In genomic region chr6:83430606-83431544, GRCh38 we compare ENCODE assay signal across 7 cellular contexts. TPM values are rescaled to one million over a fixed set of nuclear protein-coding genes. Genes with fewer than 3 reads are reported as not detected.
DNase-seq lines count a peak whose midpoint lies in the region; FAIRE-seq and TF ChIP-seq lines count a peak whose summit lies in the region.

Gene ME1 (minus strand): TSS chr6:83431051. CDS start chr6:83430954, 97 bp downstream.

- H2BK12ac ChIP-seq in mesenchymal stem cell (ENCODE audit: low read length in 2 of 2), result peak within 1 kb of the TSS; percentile 75 to 99

- peak within 1 kb of the TSS; percentile 95 to 99 for H3K18ac ChIP-seq in mesenchymal stem cell (ENCODE audit: low read depth in 1 of 2, low read length in 2 of 2)

- H3K36me3 ChIP-seq in GM23248 (ENCODE audit: low read depth) (no peaks in the 10 kb centered on the region), endothelial cell of umbilical vein (ENCODE audit: control insufficient read depth in 2 of 2, extremely low read depth in 1 of 2, insufficient read depth in 2 of 2, low read length in 2 of 2) (no peaks in the 10 kb centered on the region), mesenchymal stem cell (ENCODE audit: control insufficient read depth in 1 of 2, insufficient read depth in 2 of 2, low read depth in 1 of 2, low read length in 2 of 2) (no peaks in the 10 kb centered on the region)

- dilution Hi-C loops in endothelial cell of umbilical vein (cut with MboI; ENCODE audit: extremely low pct_ligation_motif_present, low sequenced_read_pairs), result no loop called here

- no peaks in the 10 kb centered on the region for H3K9me1 ChIP-seq in endothelial cell of umbilical vein (replicated peaks; ENCODE audit: control insufficient read depth, extremely low read depth, insufficient read depth, low read length)

- peak within 1 kb of the TSS in 1 of 2 experiments; percentile 96 for H3K23ac ChIP-seq in mesenchymal stem cell (ENCODE audit: low read length in 2 of 2)

- H3K27ac ChIP-seq in GM23248 (peak within 1 kb of the TSS; percentile 18; the same call in 1 of the 2 replicates), endothelial cell of umbilical vein (ENCODE audit: insufficient read depth, low read depth, low read length) (peak within 1 kb of the TSS; percentile 84), mesenchymal stem cell (ENCODE audit: low read length, poor library complexity, severe bottlenecking) (no peak within 1 kb of the TSS)

- TF ChIP-seq CTCF in GM13976 (IDR thresholded peaks at IDR 0.05; ENCODE audit: borderline replicate concordance, control extremely low read depth, extremely low read depth, insufficient read depth, missing control alignments) (no peak), endothelial cell of umbilical vein (IDR thresholded peaks at IDR 0.05; ENCODE audit: extremely low read depth in 1 of 2, insufficient read depth in 1 of 2, low read depth in 1 of 2, low read length in 2 of 2) (no peak)

- H4K91ac ChIP-seq in mesenchymal stem cell (ENCODE audit: low read length), result peak within 1 kb of the TSS; percentile 97

- peak within 1 kb of the TSS; percentile 73 for H3K4me3 ChIP-seq in GM23248
- peak within 1 kb of the TSS; percentile 60 to 90 (median 73) for H3K4me3 ChIP-seq in endothelial cell of umbilical vein (replicated peaks in 1 of 3; ENCODE audit: insufficient read depth in 1 of 3, low read depth in 1 of 3, low read length in 3 of 3)
- peak within 1 kb of the TSS; percentile 87 to 89 for H3K4me3 ChIP-seq in mesenchymal stem cell (ENCODE audit: insufficient read depth in 1 of 2, low read depth in 1 of 2, low read length in 2 of 2)

- peak within 1 kb of the TSS in 1 of 2 experiments; percentile 57 for H3K14ac ChIP-seq in mesenchymal stem cell (ENCODE audit: low read length in 2 of 2)

- 11 to 19% methylated on average over 42 to 71 of the region's 74 CpGs for WGBS in GM23248 (ENCODE audit: low coverage in 1 of 2, low lambda C conversion rate in 2 of 2, missing lambda C conversion rate in 2 of 2), 2 experiments
- WGBS in mesenchymal stem cell, result 7% methylated on average over 55 of the region's 74 CpGs

- peak within 1 kb of the TSS; percentile 93 for H2AFZ ChIP-seq in GM23248
- peak within 1 kb of the TSS; percentile 96 for H2AFZ ChIP-seq in endothelial cell of umbilical vein (ENCODE audit: low read depth, low read length)
- H2AFZ ChIP-seq in mesenchymal stem cell (ENCODE audit: low read depth, low read length), result peak within 1 kb of the TSS; percentile 93

- no peak within 1 kb of the TSS for H2AK5ac ChIP-seq in mesenchymal stem cell (ENCODE audit: low read length, severe bottlenecking)

- peak; percentile 83 for DNase-seq in GM13976 (ENCODE audit: low spot score)
- peak; percentile 84 for DNase-seq in GM23248
- DNase-seq in activated CD4-positive, alpha-beta T cell treated with anti-CD3 and anti-CD28 coated beads, Interleukin-2, amount 50 U/mL, for 48 hours, result peak; percentile 11 to 25
- peak; percentile 77 for DNase-seq in endothelial cell of umbilical vein (ENCODE audit: low read depth, low spot score)
- DNase-seq in mesenchymal stem cell, result peak; percentile 93
- DNase-seq in stimulated activated CD8-positive, alpha-beta memory T cell treated with anti-CD3 and anti-CD28 coated beads, Interleukin-7, amount 100 ng/mL, for 4 hours (ENCODE audit: low read depth in 2 of 2), result peak; percentile 26 to 60

- no peaks in the 10 kb centered on the region for H3K79me2 ChIP-seq in GM23248 (ENCODE audit: insufficient read depth)
- peaks cover 29% of the 10 kb centered on the region for H3K79me2 ChIP-seq in endothelial cell of umbilical vein (ENCODE audit: control insufficient read depth, insufficient read depth, low read length)

- peak within 1 kb of the TSS; percentile 98 for H4K8ac ChIP-seq in mesenchymal stem cell (ENCODE audit: low read length)

- H2BK5ac ChIP-seq in mesenchymal stem cell (ENCODE audit: low read depth, low read length, poor library complexity, severe bottlenecking), result peak within 1 kb of the TSS; percentile 62

- H2BK15ac ChIP-seq in mesenchymal stem cell (ENCODE audit: low read depth, poor library complexity, severe bottlenecking), result peak within 1 kb of the TSS; percentile 97

- peaks cover 17% of the 10 kb centered on the region; the same call in 1 of the 2 replicates for H3F3A ChIP-seq in GM23248 (ENCODE audit: insufficient read depth)

- peaks cover 6% of the 10 kb centered on the region for H3K79me1 ChIP-seq in mesenchymal stem cell (replicated peaks; ENCODE audit: low read length, poor library complexity, severe bottlenecking)

- no peaks in the 10 kb centered on the region for H3K9me2 ChIP-seq in GM23248 (ENCODE audit: insufficient read depth)

- 0 out of 2 replicates have a peak, but pooled peaks have one; percentile 39 for TF ChIP-seq EP300 in Ishikawa (IDR thresholded peaks at IDR 0.05; ENCODE audit: borderline replicate concordance)

- peak within 1 kb of the TSS; percentile 94 to 98 for H3K4ac ChIP-seq in mesenchymal stem cell (ENCODE audit: low read depth in 1 of 2, low read length in 2 of 2)

- H3K4me2 ChIP-seq in GM23248 (ENCODE audit: unreplicated experiment) (peak within 1 kb of the TSS; percentile 86), endothelial cell of umbilical vein (ENCODE audit: insufficient read depth, low read length) (peak within 1 kb of the TSS; percentile 89), mesenchymal stem cell (ENCODE audit: low read length, poor library complexity, severe bottlenecking) (peak within 1 kb of the TSS; percentile 59)

- TF ChIP-seq POLR2A in endothelial cell of umbilical vein (IDR thresholded peaks at IDR 0.05; ENCODE audit: low read depth, low read length), result no peak

- H4K20me1 ChIP-seq in GM23248 (ENCODE audit: insufficient read depth) (no peaks in the 10 kb centered on the region), endothelial cell of umbilical vein (replicated peaks; ENCODE audit: control insufficient read depth, extremely low read depth, insufficient read depth, low read length) (no peaks in the 10 kb centered on the region)

- intact Hi-C loops in endothelial cell of umbilical vein (cut with micrococcal nuclease), result loop anchor here (1.0 to 10.0 kb wide), 4 partner anchors 10 to 1186 kb away; partner anchors contain the start of genes DOP1A, IBTK, PRSS35 and UBE3D

- BruUV-seq in endothelial cell of umbilical vein (replicated peaks; lab: Mats Ljungman, UMichigan), result TSS peak; percentile 33

- H3K9me3 ChIP-seq in GM23248 (ENCODE audit: low read depth), result no peaks in the 10 kb centered on the region
- H3K9me3 ChIP-seq in endothelial cell of umbilical vein (replicated peaks; ENCODE audit: control insufficient read depth, insufficient read depth, low read length), result no peaks in the 10 kb centered on the region
- no peaks in the 10 kb centered on the region for H3K9me3 ChIP-seq in mesenchymal stem cell (ENCODE audit: control insufficient read depth, low read length)

- H3K9ac ChIP-seq in GM23248 (peak within 1 kb of the TSS; percentile 81), endothelial cell of umbilical vein (replicated peaks; ENCODE audit: extremely low read depth, insufficient read depth, low read length) (peak within 1 kb of the TSS; percentile 89), mesenchymal stem cell (ENCODE audit: low read length) (peak within 1 kb of the TSS; percentile 86)

- peak within 1 kb of the TSS; percentile 91 for H2BK120ac ChIP-seq in mesenchymal stem cell (ENCODE audit: low read depth, low read length)

- CTCF ChIA-PET in endothelial cell of umbilical vein (lab: Charles Lee), result interaction anchor here (1.2 kb wide), 1 partner anchor 13 kb away, joined by 3 read pairs; no protein-coding TSS in a partner anchor

- peaks cover 7% of the 10 kb centered on the region; the same call in 1 of the 2 replicates for H3K4me1 ChIP-seq in GM23248 (ENCODE audit: insufficient read depth)
- H3K4me1 ChIP-seq in endothelial cell of umbilical vein (ENCODE audit: control insufficient read depth, extremely low read depth, insufficient read depth, low read length), result peaks cover 7% of the 10 kb centered on the region
- peaks cover 8% of the 10 kb centered on the region for H3K4me1 ChIP-seq in mesenchymal stem cell (ENCODE audit: control insufficient read depth, insufficient read depth, low read depth, low read length)

- no peak for TF ChIP-seq RAD21 in Ishikawa (IDR thresholded peaks at IDR 0.05; ENCODE audit: low read depth)

- in situ Hi-C loops in GM13976 (cut with MboI; ENCODE audit: low sequenced_read_pairs, unreplicated experiment), result no loop called here
- in situ Hi-C loops in GM23248 (cut with MboI), result no loop called here

- H3K27me3 ChIP-seq in GM23248 (replicated peaks; ENCODE audit: insufficient read depth), result no peaks in the 10 kb centered on the region
- no peaks in the 10 kb centered on the region for H3K27me3 ChIP-seq in endothelial cell of umbilical vein (ENCODE audit: control insufficient read depth in 2 of 2, insufficient read depth in 2 of 2, low read length in 2 of 2)
- H3K27me3 ChIP-seq in mesenchymal stem cell (ENCODE audit: control insufficient read depth in 1 of 2, insufficient read depth in 1 of 2, low read length in 2 of 2), result no peaks in the 10 kb centered on the region

- FAIRE-seq in endothelial cell of umbilical vein (lab: Jason Lieb, UNC), result peak; percentile 81

- POLR2A ChIA-PET in endothelial cell of umbilical vein (lab: Charles Lee), result no interaction called here

TF ChIP-seq in Ishikawa, 13 proteins besides CTCF, POLR2A, EP300 and RAD21 (continues in another document):
- peak; percentile 97 for TF ChIP-seq EGR1 (IDR thresholded peaks at IDR 0.05)
- TF ChIP-seq TEAD4 (IDR thresholded peaks at IDR 0.05), result peak; percentile 41; the same call in 1 of the 2 replicates
- TF ChIP-seq TCF12 (IDR thresholded peaks at IDR 0.05; ENCODE audit: low read depth), result peak; percentile 57

TF ChIP-seq in endothelial cell of umbilical vein, 7 proteins besides CTCF, POLR2A, EP300 and RAD21:
- TF ChIP-seq MYC (IDR thresholded peaks at IDR 0.05; ENCODE audit: low read depth, low read length) (no peak), FOS (IDR thresholded peaks at IDR 0.05; ENCODE audit: borderline replicate concordance, insufficient read depth, low read length) (peak; percentile 6)

RNA-seq across cellular contexts. Expression of gene ME1, which starts in this region (rescaled TPM):
- total RNA-seq in GM23248 (2014; rRNA removed; shearing (Covaris generic)), result 1.5 and 4.0 TPM in 2 replicates
- polyA plus RNA-seq in GM23248 (2016; fragmentation: Nextera tagmentation; extraction: Ambion mirVana) (10.0 and 11.6 TPM in 2 replicates), endothelial cell of umbilical vein (4.8 and 7.3 TPM in 2 replicates)
- 27.0 and 29.3 TPM in 2 replicates for total RNA-seq in endothelial cell of umbilical vein
- polyA plus RNA-seq in endothelial cell of umbilical vein (2011; cell fraction: cytosol; rRNA removed), result 9.8 and 11.3 TPM in 2 replicates
- 11.2 and 13.8 TPM in 2 replicates for polyA plus RNA-seq in endothelial cell of umbilical vein (2011; cell fraction: nucleus; rRNA removed)
- 18.1 and 23.8 TPM in 2 replicates for polyA plus RNA-seq in endothelial cell of umbilical vein (2012)
- 11.2 and 11.7 TPM in 2 replicates for polyA minus RNA-seq in endothelial cell of umbilical vein
- 11.1 TPM for polyA minus RNA-seq in endothelial cell of umbilical vein (2011; cell fraction: cytosol; rRNA and poly(A)+ RNA removed)
- polyA minus RNA-seq in endothelial cell of umbilical vein (2011; cell fraction: nucleus; rRNA and poly(A)+ RNA removed), result 11.3 and 14.0 TPM in 2 replicates
- polyA plus RNA-seq in mesenchymal stem cell (2013, experiment 1 of 2), result 41.6 TPM
- polyA plus RNA-seq in mesenchymal stem cell (2013, experiment 2 of 2), result 44.0 TPM

Comparison
In these comparisons a context has a peak if more than half of its experiments do, and no peak if none do; other contexts are left out.
1. DNase-seq: peak in every context shown above with its lines; median percentile 93 in mesenchymal stem cell; 84 in GM23248; 83 in GM13976; 77 in endothelial cell of umbilical vein; 43 in stimulated activated CD8-positive, alpha-beta memory T cell treated with anti-CD3 and anti-CD28 coated beads, Interleukin-7, amount 100 ng/mL, for 4 hours; 18 in activated CD4-positive, alpha-beta T cell treated with anti-CD3 and anti-CD28 coated beads, Interleukin-2, amount 50 U/mL, for 48 hours.